8 cellular contexts compared by ENCODE assay signal in genomic region chr1:80218112-80218511, GRCh38.
DNase-seq lines count a peak whose midpoint lies in the region; ATAC-seq, FAIRE-seq and TF ChIP-seq lines count a peak whose summit lies in the region.

No MANE protein-coding gene starts in this region.

- no peaks in the 10 kb centered on the region for H3K36me3 ChIP-seq in tibial nerve
- no peaks in the 10 kb centered on the region for H3K36me3 ChIP-seq in CD8-positive, alpha-beta T cell (ENCODE audit: insufficient read depth, low read length)

- no peaks in the 10 kb centered on the region for H3K9me3 ChIP-seq in tibial nerve
- no peaks in the 10 kb centered on the region for H3K9me3 ChIP-seq in CD8-positive, alpha-beta T cell (ENCODE audit: low read length)

- peaks cover 16% of the 10 kb centered on the region for H3K4me1 Mint-ChIP-seq in nephron
- no peaks in the 10 kb centered on the region for H3K4me1 Mint-ChIP-seq in CD8-positive, alpha-beta T cell (ENCODE audit: low read depth)

- H3K9me3 Mint-ChIP-seq in nephron, result no peaks in the 10 kb centered on the region
- H3K9me3 Mint-ChIP-seq in CD8-positive, alpha-beta T cell, result peaks cover 2% of the 10 kb centered on the region

- no peaks in the 10 kb centered on the region for H3K27me3 Mint-ChIP-seq in nephron (ENCODE audit: low read depth)
- no peaks in the 10 kb centered on the region for H3K27me3 Mint-ChIP-seq in CD8-positive, alpha-beta T cell (ENCODE audit: low read depth)

- intact Hi-C loops in CD8-positive, alpha-beta T cell (cut with DNase I, micrococcal nuclease), result no loop called here

- peak; percentile 62 for FAIRE-seq in A204.1 (lab: Jason Lieb, UNC)
- FAIRE-seq in GM18507 (lab: Jason Lieb, UNC), result peak; percentile 62

- TF ChIP-seq POLR2A in tibial nerve (IDR thresholded peaks at IDR 0.05), result no peak

- no peak overlapping the region for H3K4me3 ChIP-seq in tibial nerve
- no peak overlapping the region for H3K4me3 ChIP-seq in CD8-positive, alpha-beta T cell (ENCODE audit: low read depth, low read length)

- H3K27ac Mint-ChIP-seq in nephron, result peak overlapping the region; percentile 24 to 74 (median 65)
- H3K27ac Mint-ChIP-seq in CD8-positive, alpha-beta T cell, result no peak overlapping the region

- no peak for TF ChIP-seq EP300 in tibial nerve (IDR thresholded peaks at IDR 0.05)

- peak; percentile 55 to 66 (median 56) for TF ChIP-seq CTCF in nephron (IDR thresholded peaks at IDR 0.05; ENCODE audit: unreplicated experiment in 3 of 3)
- peak in 2 of 5 experiments; percentile 36 for TF ChIP-seq CTCF in tibial nerve (IDR thresholded peaks at IDR 0.05)
- no peak for TF ChIP-seq CTCF in CD8-positive, alpha-beta T cell (IDR thresholded peaks at IDR 0.05)

- CTCF ChIA-PET in CD8-positive, alpha-beta T cell (lab: Charles Lee), result no interaction called here

- no peaks in the 10 kb centered on the region for H3K27me3 ChIP-seq in tibial nerve
- no peaks in the 10 kb centered on the region for H3K27me3 ChIP-seq in CD8-positive, alpha-beta T cell (ENCODE audit: insufficient read depth, low read length)

- H3K4me1 ChIP-seq in tibial nerve, result peaks cover 0 to 13% (median 0%) of the 10 kb centered on the region in 4 donors
- H3K4me1 ChIP-seq in CD8-positive, alpha-beta T cell (ENCODE audit: insufficient read depth, low read length), result no peaks in the 10 kb centered on the region

- H3K27ac ChIP-seq in tibial nerve, result no peak overlapping the region
- no peak overlapping the region for H3K27ac ChIP-seq in CD8-positive, alpha-beta T cell (ENCODE audit: low read depth, low read length)

- H3K4me3 Mint-ChIP-seq in nephron, result no peak overlapping the region
- no peak overlapping the region for H3K4me3 Mint-ChIP-seq in CD8-positive, alpha-beta T cell

- POLR2A ChIA-PET in CD8-positive, alpha-beta T cell (lab: Charles Lee), result no interaction called here

- no peaks in the 10 kb centered on the region for H3K36me3 Mint-ChIP-seq in nephron (ENCODE audit: low read depth)
- no peaks in the 10 kb centered on the region for H3K36me3 Mint-ChIP-seq in CD8-positive, alpha-beta T cell

- no peak for DNase-seq in GM18507 (ENCODE audit: extremely low spot score, insufficient read length, low read depth)
- DNase-seq in NCI-H524 treated with DMSO at 0.1 percent for 48 hours (lab: John Stamatoyannopoulos, UW), result peak; percentile 32
- DNase-seq in dedifferentiated amniotic fluid mesenchymal stem cell (ENCODE audit: extremely low spot score), result peak; percentile 45
- DNase-seq in tibial nerve (ENCODE audit: low spot score in 2 of 2), result no peak
- no peak for DNase-seq in CD8-positive, alpha-beta T cell

- 69 to 76% methylated on average over 2 of the region's 2 CpGs for WGBS in tibial nerve, 2 donors

- peak; percentile 82 for ATAC-seq in HG03025 (IDR thresholded peaks at IDR 0.05; ENCODE audit: low FRiP score, unreplicated experiment)
- ATAC-seq in CD8-positive, alpha-beta T cell, result no peak

Comparison
In these comparisons a context has a peak if more than half of its experiments do, and no peak if none do; other contexts are left out.
1. DNase-seq: peak in NCI-H524 treated with DMSO at 0.1 percent for 48 hours (single experiment) and dedifferentiated amniotic fluid mesenchymal stem cell (single experiment); none in GM18507 (single experiment), tibial nerve (0 of 2) and CD8-positive, alpha-beta T cell (0 of 7).